In the genomic region with DNA sequence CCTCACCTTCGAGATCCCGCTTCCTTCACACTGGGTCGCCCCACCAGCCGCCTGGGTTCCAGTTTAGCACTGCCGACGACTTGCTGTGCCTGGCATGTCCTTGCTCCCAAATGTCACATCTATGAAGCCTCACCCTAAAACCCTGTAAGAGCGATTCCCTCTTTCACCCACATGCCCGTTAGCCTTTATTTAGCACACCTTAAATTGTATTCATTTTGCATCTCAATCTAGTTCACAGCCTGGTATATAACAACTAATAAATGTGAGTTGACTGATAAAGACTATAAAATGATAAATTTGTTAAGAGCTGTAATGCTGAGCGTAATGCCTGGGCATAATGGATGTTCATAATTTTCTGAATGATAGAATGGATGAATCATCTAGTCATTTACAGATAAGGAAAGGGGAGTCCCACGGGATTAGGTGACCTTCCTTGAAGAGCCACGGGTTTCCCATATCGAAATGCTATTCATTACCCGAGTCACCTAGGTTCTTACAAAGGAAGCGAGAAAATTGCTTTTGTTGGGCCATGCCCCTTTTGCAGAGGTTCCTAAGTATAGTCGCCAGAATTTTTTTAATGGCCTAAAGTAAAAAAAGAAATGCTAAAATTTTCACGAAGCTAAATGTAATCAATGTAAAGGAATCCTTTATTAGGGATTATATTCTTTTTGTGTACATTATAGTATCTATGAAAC, we compare ENCODE assay signal across 8 cellular contexts. TPM values are rescaled to one million over a fixed set of nuclear protein-coding genes. Genes with fewer than 3 reads are reported as not detected.
DNase-seq lines count a peak whose midpoint lies in the region; ATAC-seq and TF ChIP-seq lines count a peak whose summit lies in the region.

No MANE protein-coding gene starts in this region.

- peaks cover 8% of the 10 kb centered on the region for H3K4me1 Mint-ChIP-seq in activated naive CD8-positive, alpha-beta T cell treated with anti-CD3 and anti-CD28 coated beads for 36 hours

- H3K4me1 ChIP-seq in left lung (peaks cover 3 to 8% of the 10 kb centered on the region in 2 donors), transverse colon (peaks cover 0 to 10% (median 2%) of the 10 kb centered on the region in 4 donors)

- H3K27me3 Mint-ChIP-seq in activated naive CD8-positive, alpha-beta T cell treated with anti-CD3 and anti-CD28 coated beads for 36 hours = no peaks in the 10 kb centered on the region

- H3K36me3 Mint-ChIP-seq in activated naive CD8-positive, alpha-beta T cell treated with anti-CD3 and anti-CD28 coated beads for 36 hours = peaks cover 4% of the 10 kb centered on the region

- TF ChIP-seq CTCF in AG10803 (conservative IDR thresholded peaks at IDR 0.05; ENCODE audit: low read length) (no peak), HL-60 (IDR thresholded peaks at IDR 0.05; ENCODE audit: insufficient read depth, low read length) (no peak), left lung (IDR thresholded peaks at IDR 0.05) (no peak), transverse colon (IDR thresholded peaks at IDR 0.05) (no peak)

- intact Hi-C loops in left lung (cut with DNase I) = no loop called here
- intact Hi-C loops in transverse colon (cut with DNase I; ENCODE audit: low total_unique reads) = loop anchor here (5.0 kb wide), 1 partner anchor 1017 kb away; a partner anchor contains a TSS

- DNase-seq in AG10803 (ENCODE audit: low read depth) = no peak
- peak in 1 of 2 experiments; percentile 45 for DNase-seq in HL-60 (ENCODE audit: low read depth in 1 of 2, low spot score in 1 of 2)
- DNase-seq in activated naive CD8-positive, alpha-beta T cell treated with anti-CD3 and anti-CD28 coated beads for 36 hours = no peak
- DNase-seq in left lung = no peak
- no peak for DNase-seq in transverse colon
- no peak for DNase-seq in NCI-H446 treated with DMSO at 0.1 percent for 48 hours (lab: John Stamatoyannopoulos, UW)
- no peak for DNase-seq in stimulated activated CD4-positive, alpha-beta T cell treated with anti-CD3 and anti-CD28 coated beads, Interleukin-12 subunit alpha, Interleukin-12 subunit beta, amount 100 ng/mL, for 4 hours

- no peak for TF ChIP-seq EP300 in transverse colon (IDR thresholded peaks at IDR 0.05; ENCODE audit: low read depth)

- in situ Hi-C loops in transverse colon (cut with MboI; ENCODE audit: low pct_ligation_motif_present in 1 of 4, low pct_unique_long_range_greater_than_20kb in 1 of 4, low sequenced_read_pairs in 3 of 4) = no loop called here

- no peaks in the 10 kb centered on the region for H3K9me3 Mint-ChIP-seq in activated naive CD8-positive, alpha-beta T cell treated with anti-CD3 and anti-CD28 coated beads for 36 hours

- H3K27ac Mint-ChIP-seq in activated naive CD8-positive, alpha-beta T cell treated with anti-CD3 and anti-CD28 coated beads for 36 hours = peak overlapping the region; percentile 98

- WGBS in transverse colon (ENCODE audit: low coverage in 1 of 2), 2 donors = 13 to 21% methylated on average over 2 to 16 of the region's 16 CpGs

- ATAC-seq in left lung (no peak), HG02610 (IDR thresholded peaks at IDR 0.05; ENCODE audit: unreplicated experiment) (no peak)

- H3K9me3 ChIP-seq in left lung = no peaks in the 10 kb centered on the region
- H3K9me3 ChIP-seq in transverse colon = no peaks in the 10 kb centered on the region

- H3K4me3 ChIP-seq in AG10803 (ENCODE audit: low read length) (peak overlapping the region; percentile 69), HL-60 (replicated peaks; ENCODE audit: insufficient read depth, low read length) (peak overlapping the region; percentile 49), left lung (peak overlapping the region; percentile 53 to 54), transverse colon (peak overlapping the region; percentile 36 to 84 (median 82))

- peak overlapping the region; percentile 82 for H3K4me3 Mint-ChIP-seq in activated naive CD8-positive, alpha-beta T cell treated with anti-CD3 and anti-CD28 coated beads for 36 hours

- TF ChIP-seq POLR2A in transverse colon (IDR thresholded peaks at IDR 0.05) = no peak

- H3K27ac ChIP-seq in HL-60 (replicated peaks) (peak overlapping the region; percentile 91), left lung (peak overlapping the region; percentile 86 to 97), transverse colon (peak overlapping the region; percentile 91 to 96 (median 92))

- no peaks in the 10 kb centered on the region for H3K36me3 ChIP-seq in left lung
- no peaks in the 10 kb centered on the region for H3K36me3 ChIP-seq in transverse colon

- H3K27me3 ChIP-seq in HL-60 (ENCODE audit: insufficient read depth, poor library complexity, severe bottlenecking) = no peaks in the 10 kb centered on the region
- H3K27me3 ChIP-seq in left lung = peaks cover 0 to 9% of the 10 kb centered on the region in 2 donors
- H3K27me3 ChIP-seq in transverse colon = no peaks in the 10 kb centered on the region

RNA-seq across cellular contexts. Expression of a gene that starts 1.1 kb away (rescaled TPM):
- total RNA-seq in activated naive CD8-positive, alpha-beta T cell treated with anti-CD3 and anti-CD28 coated beads for 36 hours = 10 to 100 TPM; 29.4 to 33.0 TPM
- total RNA-seq in left lung (10 to 100 TPM; 35.9 to 63.4 TPM), transverse colon (10 to 100 TPM; 26.2 to 27.6 (median 26.7) TPM)
